In the genomic region with DNA sequence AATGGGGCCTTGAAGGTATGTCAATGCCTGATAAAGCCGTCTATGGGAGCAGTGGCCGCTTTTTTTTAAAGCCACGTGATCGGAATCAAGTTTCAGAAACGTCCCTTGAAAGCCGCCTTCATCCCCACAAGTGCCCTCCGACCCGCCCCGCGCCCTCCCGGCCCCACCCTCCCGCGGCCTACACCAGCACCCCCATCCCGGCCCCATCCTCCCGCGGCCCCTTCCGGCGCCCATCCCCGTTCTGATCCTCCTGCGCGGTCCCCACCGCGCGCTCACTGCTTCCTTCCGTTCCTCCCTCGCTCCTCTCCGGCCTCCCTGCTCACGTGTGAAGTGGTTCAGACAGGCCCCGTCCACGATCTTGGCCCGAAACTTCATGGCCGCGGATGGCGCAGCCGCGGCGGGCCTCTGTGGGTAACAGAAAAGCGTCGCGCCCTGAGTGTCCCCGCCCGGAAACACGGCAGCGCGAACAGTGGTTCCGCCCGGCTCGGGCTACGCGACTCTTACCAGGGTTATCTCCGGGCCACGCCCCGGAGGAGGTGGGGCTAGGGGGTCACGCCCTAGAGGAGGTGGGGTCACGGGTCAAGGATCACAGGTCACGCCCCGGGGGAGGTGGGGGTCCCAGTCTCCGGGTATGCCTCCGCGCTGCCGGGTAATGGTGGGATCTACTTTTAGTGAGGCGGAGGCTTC, we compare ENCODE assay signal across 8 cellular contexts. TPM values are rescaled to one million over a fixed set of nuclear protein-coding genes. Genes with fewer than 3 reads are reported as not detected.
DNase-seq lines count a peak whose midpoint lies in the region; ATAC-seq and TF ChIP-seq lines count a peak whose summit lies in the region.

A gene (minus strand): TSS at position 471 of the 687 bp plus-strand sequence. CDS start 96 bp downstream, at position 375.

- H3K4me3 ChIP-seq in BE2C (ENCODE audit: low read depth, low read length) (peak within 1 kb of the TSS; percentile 80), choroid plexus epithelial cell (ENCODE audit: low read depth, low read length) (peak within 1 kb of the TSS; percentile 75)

- peaks cover 25% of the 10 kb centered on the region for H3K4me1 Mint-ChIP-seq in activated CD4-positive, alpha-beta T cell treated with anti-CD3 and anti-CD28 coated beads for 36 hours

- CTCF ChIA-PET in activated CD4-positive, alpha-beta T cell treated with anti-CD3 and anti-CD28 coated beads for 36 hours (lab: Charles Lee) = interaction anchor here (1.7 to 1.8 kb wide), 2 partner anchors 10 to 131 kb away, joined by 9 to 12 read pairs; no protein-coding TSS in a partner anchor

- H3K9me3 ChIP-seq in BE2C = no peaks in the 10 kb centered on the region

- no peaks in the 10 kb centered on the region for H3K27me3 Mint-ChIP-seq in activated CD4-positive, alpha-beta T cell treated with anti-CD3 and anti-CD28 coated beads for 36 hours

- peak; percentile 99 for ATAC-seq in HG03439 (IDR thresholded peaks at IDR 0.05; ENCODE audit: unreplicated experiment)
- peak; percentile 98 for ATAC-seq in activated CD4-positive, alpha-beta T cell treated with anti-CD3 and anti-CD28 coated beads for 36 hours

- peaks cover 37% of the 10 kb centered on the region for H3K36me3 ChIP-seq in BE2C

- peaks cover 32% of the 10 kb centered on the region for H3K36me3 Mint-ChIP-seq in activated CD4-positive, alpha-beta T cell treated with anti-CD3 and anti-CD28 coated beads for 36 hours (ENCODE audit: low read depth)

- H3K27ac Mint-ChIP-seq in activated CD4-positive, alpha-beta T cell treated with anti-CD3 and anti-CD28 coated beads for 36 hours = peak within 1 kb of the TSS; percentile 98

- DNase-seq in BE2C (peak; percentile 86), GM19238 (ENCODE audit: insufficient read length, low spot score) (peak; percentile 80), NCI-H524 (lab: John Stamatoyannopoulos, UW) (peak; percentile 92 to 95), choroid plexus epithelial cell (ENCODE audit: low read depth) (peak; percentile 80), kidney glomerular epithelial cell (lab: John Stamatoyannopoulos, UW) (peak; percentile 54)
- DNase-seq in activated CD4-positive, alpha-beta T cell treated with anti-CD3 and anti-CD28 coated beads for 36 hours = peak; percentile 95
- peak; percentile 86 to 90 for DNase-seq in stimulated activated CD4-positive, alpha-beta T cell treated with anti-CD3 and anti-CD28 coated beads, Interleukin-1b, Interleukin-23, amount 100 ng/mL, for 1 hour (ENCODE audit: low read depth in 2 of 2)

- peak within 1 kb of the TSS; percentile 88 for H3K4me3 Mint-ChIP-seq in activated CD4-positive, alpha-beta T cell treated with anti-CD3 and anti-CD28 coated beads for 36 hours

- POLR2A ChIA-PET in activated CD4-positive, alpha-beta T cell treated with anti-CD3 and anti-CD28 coated beads for 36 hours (lab: Charles Lee) = no interaction called here

- TF ChIP-seq CTCF in BE2C (IDR thresholded peaks at IDR 0.05; ENCODE audit: low read depth, low read length) (no peak), choroid plexus epithelial cell (conservative IDR thresholded peaks at IDR 0.05; ENCODE audit: low read depth, low read length) (no peak)

- no peaks in the 10 kb centered on the region; the same call in 1 of the 2 replicates for H3K4me1 ChIP-seq in BE2C

- intact Hi-C loops in activated CD4-positive, alpha-beta T cell treated with anti-CD3 and anti-CD28 coated beads for 36 hours (cut with DNase I, micrococcal nuclease) = loop anchor here (1.0 to 10.0 kb wide), 6 partner anchors 12 to 276 kb away; a partner anchor contains a TSS

- H3K27me3 ChIP-seq in BE2C = no peaks in the 10 kb centered on the region

- H3K9me3 Mint-ChIP-seq in activated CD4-positive, alpha-beta T cell treated with anti-CD3 and anti-CD28 coated beads for 36 hours (ENCODE audit: low read depth) = no peaks in the 10 kb centered on the region

RNA-seq across cellular contexts. Expression of the gene that starts here (rescaled TPM):
- polyA plus RNA-seq in BE2C (2012; ENCODE audit: insufficient read depth, insufficient read length, low read depth) = 27.7 TPM
- 10 to 100 TPM; 40.5 to 41.5 TPM for total RNA-seq in activated CD4-positive, alpha-beta T cell treated with anti-CD3 and anti-CD28 coated beads for 36 hours

Comparison
In these comparisons a context has a peak if more than half of its experiments do, and no peak if none do; other contexts are left out.
1. Peak in every context shown above with its lines: DNase-seq, ATAC-seq and H3K4me3 ChIP-seq.